Comparison of ENCODE assay signal across 22 cellular contexts in genomic region chr11:31996159-31996881, GRCh38.
DNase-seq lines count a peak whose midpoint lies in the region; ATAC-seq and TF ChIP-seq lines count a peak whose summit lies in the region.
"Had no signal": no experiment of that assay in that cellular context is flagged by ENCODE, and none has a peak within 500 bp of the region (broad histone marks: within the 10 kb centered on the region; RNA-seq: fewer than 3 reads in every experiment).

No MANE protein-coding gene starts in this region.

- H3K9me3 Mint-ChIP-seq in central memory CD8-positive, alpha-beta T cell = no peaks in the 10 kb centered on the region
- no peaks in the 10 kb centered on the region for H3K9me3 Mint-ChIP-seq in activated CD4-positive, alpha-beta memory T cell treated with anti-CD3 and anti-CD28 coated beads, Interleukin-2, amount 10 ng/mL, durations not matched to agents 7 days and 5 days
- H3K9me3 Mint-ChIP-seq: activated naive CD8-positive, alpha-beta T cell treated with anti-CD3 and anti-CD28 coated beads, Interleukin-2, amount 10 ng/mL, durations not matched to agents 7 days and 5 days; stimulated activated naive CD8-positive, alpha-beta T cell treated with anti-CD3 and anti-CD28 coated beads, Interleukin-15, Interleukin-2, amounts not matched to agents 100 ng/mL and 50 ng/mL, for 24 hours; T-helper 1 cell treated with Interleukin-12 subunit alpha and Interleukin-12 subunit beta and Interleukin-4 antibody, amounts not matched to agents 30 μg/mL and 1 μg/mL, for 36 hours had no signal

- no peak overlapping the region for H3K4me3 ChIP-seq in BLaER1 treated with 17β-estradiol and CSF1 and Interleukin-3, amounts not matched to agents 10 nM and 100 nM
- H3K4me3 ChIP-seq in MM.1S (ENCODE audit: low read length) = no peak overlapping the region
- H3K4me3 ChIP-seq: tibial nerve had no signal

- no peaks in the 10 kb centered on the region for H3K9me3 ChIP-seq in BLaER1 treated with 17β-estradiol and CSF1 and Interleukin-3, amounts not matched to agents 10 nM and 100 nM (replicated peaks in 1 of 11)
- no peaks in the 10 kb centered on the region for H3K9me3 ChIP-seq in MM.1S (replicated peaks; ENCODE audit: insufficient read depth, low read length)
- H3K9me3 ChIP-seq: tibial nerve had no signal

- H3K79me2 ChIP-seq in MM.1S (ENCODE audit: low read length) = no peaks in the 10 kb centered on the region

- no peaks in the 10 kb centered on the region for H3K36me3 ChIP-seq in BLaER1 treated with 17β-estradiol and CSF1 and Interleukin-3, amounts not matched to agents 10 nM and 100 nM
- H3K36me3 ChIP-seq in MM.1S (replicated peaks; ENCODE audit: insufficient read depth, low read length) = no peaks in the 10 kb centered on the region
- H3K36me3 ChIP-seq: brain microvascular endothelial cell, tibial nerve had no signal

- peak overlapping the region; percentile 55 for H3K4me3 Mint-ChIP-seq in central memory CD8-positive, alpha-beta T cell
- H3K4me3 Mint-ChIP-seq in activated CD4-positive, alpha-beta memory T cell treated with anti-CD3 and anti-CD28 coated beads, Interleukin-2, amount 10 ng/mL, durations not matched to agents 7 days and 5 days = no peak overlapping the region

- no peaks in the 10 kb centered on the region for H4K20me1 ChIP-seq in BLaER1 treated with 17β-estradiol and CSF1 and Interleukin-3, amounts not matched to agents 10 nM and 100 nM
- H4K20me1 ChIP-seq in MM.1S (ENCODE audit: insufficient read depth, low read length) = no peaks in the 10 kb centered on the region

- no peak overlapping the region for H3K27ac ChIP-seq in BLaER1 treated with 17β-estradiol and CSF1 and Interleukin-3, amounts not matched to agents 10 nM and 100 nM
- H3K27ac ChIP-seq in MM.1S (ENCODE audit: low read length) = no peak overlapping the region
- H3K27ac ChIP-seq: brain microvascular endothelial cell, tibial nerve had no signal

- no peak overlapping the region for H3K27ac Mint-ChIP-seq in central memory CD8-positive, alpha-beta T cell (ENCODE audit: low read depth)
- H3K27ac Mint-ChIP-seq in activated CD4-positive, alpha-beta memory T cell treated with anti-CD3 and anti-CD28 coated beads, Interleukin-2, amount 10 ng/mL, durations not matched to agents 7 days and 5 days = no peak overlapping the region

- peak overlapping the region in 7 of 11 experiments; percentile 15 to 56 (median 53); a peak in 8 of 22 replicates for H3K4me2 ChIP-seq in BLaER1 treated with 17β-estradiol and CSF1 and Interleukin-3, amounts not matched to agents 10 nM and 100 nM
- H3K4me2 ChIP-seq in MM.1S (ENCODE audit: low read depth, low read length) = peak overlapping the region; percentile 52; the same call in 1 of the 2 replicates

- H3K4me1 Mint-ChIP-seq in central memory CD8-positive, alpha-beta T cell = peaks cover 18% of the 10 kb centered on the region
- peaks cover 18% of the 10 kb centered on the region for H3K4me1 Mint-ChIP-seq in activated CD4-positive, alpha-beta memory T cell treated with anti-CD3 and anti-CD28 coated beads, Interleukin-2, amount 10 ng/mL, durations not matched to agents 7 days and 5 days

- peaks cover 2% of the 10 kb centered on the region for H3K36me3 Mint-ChIP-seq in central memory CD8-positive, alpha-beta T cell (ENCODE audit: insufficient read depth)
- H3K36me3 Mint-ChIP-seq in activated CD4-positive, alpha-beta memory T cell treated with anti-CD3 and anti-CD28 coated beads, Interleukin-2, amount 10 ng/mL, durations not matched to agents 7 days and 5 days (ENCODE audit: low read depth) = no peaks in the 10 kb centered on the region
- H3K36me3 Mint-ChIP-seq: activated naive CD8-positive, alpha-beta T cell treated with anti-CD3 and anti-CD28 coated beads, Interleukin-2, amount 10 ng/mL, durations not matched to agents 7 days and 5 days; naive thymus-derived CD4-positive, alpha-beta T cell had no signal

- no peak for TF ChIP-seq CTCF in MM.1S (IDR thresholded peaks at IDR 0.05; ENCODE audit: low read length)

- H3K9ac ChIP-seq in BLaER1 treated with 17β-estradiol and CSF1 and Interleukin-3, amounts not matched to agents 10 nM and 100 nM = no peak overlapping the region
- H3K9ac ChIP-seq in MM.1S (ENCODE audit: low read length) = no peak overlapping the region

- peak overlapping the region; percentile 53; the same call in 1 of the 2 replicates for H2AFZ ChIP-seq in MM.1S (ENCODE audit: low read length)

- POLR2A ChIA-PET in activated CD4-positive, alpha-beta memory T cell treated with anti-CD3 and anti-CD28 coated beads, Interleukin-2, amount 10 ng/mL, durations not matched to agents 7 days and 5 days (lab: Charles Lee) = interaction anchor here (0.6 kb wide), 1 partner anchor 930 kb away, joined by 3 read pairs; no protein-coding TSS in a partner anchor

- peaks cover 0 to 10% (median 2%) of the 10 kb centered on the region in 10 experiments; a peak in 6 of 20 replicates for H3K4me1 ChIP-seq in BLaER1 treated with 17β-estradiol and CSF1 and Interleukin-3, amounts not matched to agents 10 nM and 100 nM
- H3K4me1 ChIP-seq in MM.1S (ENCODE audit: low read length) = peaks cover 5% of the 10 kb centered on the region; the same call in 1 of the 2 replicates
- H3K4me1 ChIP-seq: tibial nerve had no signal

- ATAC-seq in GM18868 (IDR thresholded peaks at IDR 0.05; ENCODE audit: unreplicated experiment) (peak; percentile 10), HG03469 (IDR thresholded peaks at IDR 0.05; ENCODE audit: unreplicated experiment) (no peak)
- ATAC-seq in central memory CD8-positive, alpha-beta T cell (replicated peaks; ENCODE audit: extremely low read depth, poor library complexity, severe bottlenecking) = no peak

- CTCF ChIA-PET in activated CD4-positive, alpha-beta memory T cell treated with anti-CD3 and anti-CD28 coated beads, Interleukin-2, amount 10 ng/mL, durations not matched to agents 7 days and 5 days (lab: Charles Lee) = interaction anchor here (0.8 to 1.5 kb wide), 2 partner anchors 11 to 38 kb away, joined by 3 to 4 read pairs; no protein-coding TSS in a partner anchor

- peaks cover 22% of the 10 kb centered on the region for H3K27me3 Mint-ChIP-seq in central memory CD8-positive, alpha-beta T cell
- H3K27me3 Mint-ChIP-seq in activated CD4-positive, alpha-beta memory T cell treated with anti-CD3 and anti-CD28 coated beads, Interleukin-2, amount 10 ng/mL, durations not matched to agents 7 days and 5 days = no peaks in the 10 kb centered on the region
- H3K27me3 Mint-ChIP-seq: activated naive CD8-positive, alpha-beta T cell treated with anti-CD3 and anti-CD28 coated beads, Interleukin-2, amount 10 ng/mL, durations not matched to agents 7 days and 5 days; stimulated activated naive CD8-positive, alpha-beta T cell treated with anti-CD3 and anti-CD28 coated beads, Interleukin-15, Interleukin-2, amounts not matched to agents 100 ng/mL and 50 ng/mL, for 24 hours had no signal

- no peaks in the 10 kb centered on the region for H3F3A ChIP-seq in MM.1S (ENCODE audit: insufficient read depth, low read length)

- H3K27me3 ChIP-seq in BLaER1 treated with 17β-estradiol and CSF1 and Interleukin-3, amounts not matched to agents 10 nM and 100 nM = no peaks in the 10 kb centered on the region
- no peaks in the 10 kb centered on the region for H3K27me3 ChIP-seq in MM.1S (replicated peaks; ENCODE audit: insufficient read depth, low read length)
- H3K27me3 ChIP-seq: tibial nerve had no signal

- H3K9me2 ChIP-seq in MM.1S (replicated peaks; ENCODE audit: insufficient read depth, low read length) = no peaks in the 10 kb centered on the region

- no peak for DNase-seq in MM.1S
- no peak for DNase-seq in central memory CD8-positive, alpha-beta T cell (ENCODE audit: low spot score in 2 of 2)
- no peak for DNase-seq in T-helper 2 cell
- DNase-seq in activated CD4-positive, alpha-beta memory T cell treated with anti-CD3 and anti-CD28 coated beads, Interleukin-2, amount 10 ng/mL, durations not matched to agents 7 days and 5 days = no peak
- DNase-seq in middle frontal gyrus (ENCODE audit: extremely low spot score, low spot score) = no peak
- DNase-seq: activated CD4-positive, CD25-positive, alpha-beta regulatory T cell; activated naive CD8-positive, alpha-beta T cell treated with anti-CD3 and anti-CD28 coated beads, Interleukin-2, amount 10 ng/mL, durations not matched to agents 7 days and 5 days; brain microvascular endothelial cell; cortex of kidney; KG1; kidney; mammary epithelial cell; NCI-H1092 treated with DMSO at 0.1 percent for 48 hours; posterior cingulate gyrus; SHP77 treated with DMSO at 0.1 percent for 48 hours had no signal
